In the genomic region with DNA sequence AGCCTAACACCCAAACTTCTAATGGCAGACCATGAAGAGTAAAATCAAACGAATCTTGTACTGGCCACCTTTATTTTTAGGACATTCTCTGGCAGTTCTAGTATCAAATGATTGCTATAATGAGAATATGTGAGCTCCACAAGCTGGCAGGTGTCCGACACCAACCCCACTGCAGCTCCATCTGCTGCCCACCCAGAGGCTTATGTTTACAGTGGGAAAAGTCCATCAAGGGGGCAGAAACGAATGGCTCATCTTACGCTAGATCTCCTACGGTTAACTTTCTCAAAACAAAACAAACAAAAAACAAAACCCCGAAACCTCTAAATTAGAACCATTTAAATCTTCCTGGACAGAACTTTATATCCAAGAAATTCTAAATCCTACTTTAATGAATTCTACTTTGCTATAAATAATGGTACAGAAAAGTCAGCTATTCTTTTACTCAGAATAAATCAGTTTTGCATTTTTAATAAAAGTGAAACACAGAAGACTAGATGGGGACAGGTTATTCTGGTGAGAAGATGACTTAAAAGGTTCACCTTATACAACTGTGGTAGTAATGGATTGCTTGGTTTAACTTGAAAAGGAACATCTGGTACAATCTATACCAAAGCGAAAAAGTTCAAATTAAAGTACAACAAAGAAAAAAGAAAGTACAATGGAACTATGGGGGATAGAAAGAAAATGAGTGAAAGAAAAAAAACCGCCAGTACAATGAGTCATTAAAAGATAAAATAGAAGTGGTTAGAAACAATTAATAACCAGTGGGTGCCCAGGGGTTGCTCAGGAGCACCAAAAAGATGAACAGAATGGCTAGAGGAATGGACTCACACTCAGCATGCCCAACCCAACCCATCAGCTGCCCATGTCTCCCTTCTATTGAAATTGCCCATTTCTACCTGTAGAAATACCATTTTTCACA, we compare ENCODE assay signal across 10 cellular contexts. TPM values are rescaled to one million over a fixed set of nuclear protein-coding genes. Genes with fewer than 3 reads are reported as not detected.
DNase-seq lines count a peak whose midpoint lies in the region; ATAC-seq lines count a peak whose summit lies in the region.
"Had no signal": no experiment of that assay in that cellular context is flagged by ENCODE, and none has a peak within 500 bp of the region (broad histone marks: within the 10 kb centered on the region; RNA-seq: fewer than 3 reads in every experiment).

No MANE protein-coding gene starts in this region.

- H3K27me3 Mint-ChIP-seq in activated CD4-positive, alpha-beta T cell treated with anti-CD3 and anti-CD28 coated beads, Interleukin-2, amount 10 ng/mL, durations not matched to agents 24 days and 14 days: no peaks in the 10 kb centered on the region
- H3K27me3 Mint-ChIP-seq in central memory CD8-positive, alpha-beta T cell: no peaks in the 10 kb centered on the region
- no peaks in the 10 kb centered on the region for H3K27me3 Mint-ChIP-seq in stimulated activated memory B cell treated with anti-CD40 and anti-IgM and Interleukin-4, amounts not matched to agents 10 μg/mL and 1 μg/mL and 100 μg/mL, for 72 hours

- H3K9me3 Mint-ChIP-seq in activated CD4-positive, alpha-beta T cell treated with anti-CD3 and anti-CD28 coated beads, Interleukin-2, amount 10 ng/mL, durations not matched to agents 24 days and 14 days: no peaks in the 10 kb centered on the region
- no peaks in the 10 kb centered on the region for H3K9me3 Mint-ChIP-seq in central memory CD8-positive, alpha-beta T cell
- H3K9me3 Mint-ChIP-seq in stimulated activated memory B cell treated with anti-CD40 and anti-IgM and Interleukin-4, amounts not matched to agents 10 μg/mL and 1 μg/mL and 100 μg/mL, for 72 hours: no peaks in the 10 kb centered on the region

- DNase-seq in activated CD4-positive, alpha-beta T cell treated with anti-CD3 and anti-CD28 coated beads, Interleukin-2, amount 10 ng/mL, durations not matched to agents 24 days and 14 days: no peak
- no peak for DNase-seq in activated CD4-positive, alpha-beta T cell treated with anti-CD3 and anti-CD28 coated beads for 48 hours
- DNase-seq in NCI-H82 (lab: John Stamatoyannopoulos, UW): peak; percentile 81
- DNase-seq in central memory CD8-positive, alpha-beta T cell (ENCODE audit: low spot score in 2 of 2): no peak
- no peak for DNase-seq in GF-D8 (lab: John Stamatoyannopoulos, UW)
- DNase-seq: NCI-H2029, small intestine had no signal

- H3K4me3 Mint-ChIP-seq in activated CD4-positive, alpha-beta T cell treated with anti-CD3 and anti-CD28 coated beads, Interleukin-2, amount 10 ng/mL, durations not matched to agents 24 days and 14 days: peak overlapping the region; percentile 10
- H3K4me3 Mint-ChIP-seq in central memory CD8-positive, alpha-beta T cell: peak overlapping the region; percentile 1
- H3K4me3 Mint-ChIP-seq in stimulated activated memory B cell treated with anti-CD40 and anti-IgM and Interleukin-4, amounts not matched to agents 10 μg/mL and 1 μg/mL and 100 μg/mL, for 72 hours: peak overlapping the region; percentile 26

- intact Hi-C loops in activated CD4-positive, alpha-beta T cell treated with anti-CD3 and anti-CD28 coated beads, Interleukin-2, amount 10 ng/mL, durations not matched to agents 24 days and 14 days (cut with micrococcal nuclease): loop anchor here (5.0 kb wide), 1 partner anchor 37 kb away; no protein-coding TSS in a partner anchor

- peaks cover 10% of the 10 kb centered on the region for H3K36me3 Mint-ChIP-seq in activated CD4-positive, alpha-beta T cell treated with anti-CD3 and anti-CD28 coated beads, Interleukin-2, amount 10 ng/mL, durations not matched to agents 24 days and 14 days (ENCODE audit: low read depth)
- peaks cover 14% of the 10 kb centered on the region for H3K36me3 Mint-ChIP-seq in central memory CD8-positive, alpha-beta T cell (ENCODE audit: insufficient read depth)
- H3K36me3 Mint-ChIP-seq in stimulated activated memory B cell treated with anti-CD40 and anti-IgM and Interleukin-4, amounts not matched to agents 10 μg/mL and 1 μg/mL and 100 μg/mL, for 72 hours: peaks cover 20% of the 10 kb centered on the region

- H3K27ac Mint-ChIP-seq in activated CD4-positive, alpha-beta T cell treated with anti-CD3 and anti-CD28 coated beads, Interleukin-2, amount 10 ng/mL, durations not matched to agents 24 days and 14 days: peak overlapping the region; percentile 27
- H3K27ac Mint-ChIP-seq in central memory CD8-positive, alpha-beta T cell (ENCODE audit: low read depth): peak overlapping the region; percentile 7
- H3K27ac Mint-ChIP-seq in stimulated activated memory B cell treated with anti-CD40 and anti-IgM and Interleukin-4, amounts not matched to agents 10 μg/mL and 1 μg/mL and 100 μg/mL, for 72 hours: peak overlapping the region; percentile 2

- H3K4me1 Mint-ChIP-seq in activated CD4-positive, alpha-beta T cell treated with anti-CD3 and anti-CD28 coated beads, Interleukin-2, amount 10 ng/mL, durations not matched to agents 24 days and 14 days: peaks cover 86% of the 10 kb centered on the region
- peaks cover 81% of the 10 kb centered on the region for H3K4me1 Mint-ChIP-seq in central memory CD8-positive, alpha-beta T cell
- H3K4me1 Mint-ChIP-seq in stimulated activated memory B cell treated with anti-CD40 and anti-IgM and Interleukin-4, amounts not matched to agents 10 μg/mL and 1 μg/mL and 100 μg/mL, for 72 hours: peaks cover 97% of the 10 kb centered on the region

- no peak for ATAC-seq in central memory CD8-positive, alpha-beta T cell (replicated peaks; ENCODE audit: extremely low read depth, poor library complexity, severe bottlenecking)
- no peak for ATAC-seq in stimulated activated memory B cell treated with anti-CD40 and anti-IgM and Interleukin-4, amounts not matched to agents 10 μg/mL and 1 μg/mL and 100 μg/mL, for 72 hours
- ATAC-seq in GM21526 (IDR thresholded peaks at IDR 0.05; ENCODE audit: low FRiP score, unreplicated experiment): no peak
- ATAC-seq in HG03460 (IDR thresholded peaks at IDR 0.05; ENCODE audit: unreplicated experiment): no peak

RNA-seq across cellular contexts. Expression of a gene that starts 40.2 kb away (rescaled TPM):
- 172 and 182 TPM in 2 replicates for total RNA-seq in activated CD4-positive, alpha-beta T cell treated with anti-CD3 and anti-CD28 coated beads, Interleukin-2, amount 10 ng/mL, durations not matched to agents 24 days and 14 days
